Comparison of ENCODE assay signal across 10 cellular contexts in the genomic region with DNA sequence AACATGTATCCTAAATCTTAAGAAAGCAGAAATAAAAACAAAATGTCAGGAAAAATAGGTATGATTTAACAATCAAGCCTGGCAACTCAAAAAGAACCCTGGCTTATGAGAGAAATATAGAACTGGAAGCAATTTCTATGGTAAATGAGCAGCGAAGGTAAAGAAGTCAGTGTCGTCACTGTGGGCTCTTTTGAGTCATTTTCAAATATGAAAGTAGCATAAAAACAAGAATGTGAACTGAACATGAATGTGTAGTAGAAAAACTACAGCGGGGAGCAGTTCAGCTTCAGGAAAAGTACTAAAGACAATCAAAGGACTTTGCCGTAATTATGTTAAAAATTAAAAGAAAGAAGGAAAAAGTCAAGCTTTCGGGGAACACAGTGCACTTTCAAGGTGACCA. TPM values are rescaled to one million over a fixed set of nuclear protein-coding genes. Genes with fewer than 3 reads are reported as not detected.
DNase-seq lines count a peak whose midpoint lies in the region; ATAC-seq and TF ChIP-seq lines count a peak whose summit lies in the region.
"Had no signal": no experiment of that assay in that cellular context is flagged by ENCODE, and none has a peak within 500 bp of the region (broad histone marks: within the 10 kb centered on the region; RNA-seq: fewer than 3 reads in every experiment).

No MANE protein-coding gene starts in this region.

- peak overlapping the region; percentile 57; the same call in 1 of the 2 replicates for H3K27ac ChIP-seq in GM23338 (ENCODE audit: low read depth)
- no peak overlapping the region for H3K27ac ChIP-seq in gastrocnemius medialis

- intact Hi-C loops in natural killer cell (cut with micrococcal nuclease), result no loop called here
- intact Hi-C loops in gastrocnemius medialis (cut with DNase I; ENCODE audit: low total_unique reads), result no loop called here

- no peak for DNase-seq in natural killer cell treated with Interleukin-12 subunit alpha and Interleukin-12 subunit beta and Interleukin-15 and Interleukin-18, amount 100 ng/mL, for 72 hours (ENCODE audit: low spot score)
- no peak for DNase-seq in natural killer cell
- no peak for DNase-seq in GM23338 (ENCODE audit: low spot score)
- no peak for DNase-seq in gastrocnemius medialis
- DNase-seq in NCI-H1417 treated with DMSO at 0.1 percent for 48 hours (lab: John Stamatoyannopoulos, UW), result no peak
- no peak for DNase-seq in hepatic stellate cell (ENCODE audit: low spot score)
- DNase-seq: mucosa of descending colon had no signal

- H3K4me3 Mint-ChIP-seq in natural killer cell treated with Interleukin-12 subunit alpha and Interleukin-12 subunit beta and Interleukin-15 and Interleukin-18, amount 100 ng/mL, for 72 hours, result peak overlapping the region; percentile 49
- H3K4me3 Mint-ChIP-seq in natural killer cell, result no peak overlapping the region
- H3K4me3 Mint-ChIP-seq in GM23338, result no peak overlapping the region

- H3K27me3 ChIP-seq in GM23338 (ENCODE audit: insufficient read depth), result no peaks in the 10 kb centered on the region
- no peaks in the 10 kb centered on the region for H3K27me3 ChIP-seq in gastrocnemius medialis

- no peaks in the 10 kb centered on the region for H3K9me2 ChIP-seq in GM23338 (ENCODE audit: insufficient read depth)

- H4K20me1 ChIP-seq in GM23338 (replicated peaks; ENCODE audit: insufficient read depth), result peaks cover 12% of the 10 kb centered on the region

- peaks cover 21% of the 10 kb centered on the region for H3K79me2 ChIP-seq in GM23338 (replicated peaks; ENCODE audit: insufficient read depth)

- no peaks in the 10 kb centered on the region for H3K9me3 Mint-ChIP-seq in natural killer cell treated with Interleukin-12 subunit alpha and Interleukin-12 subunit beta and Interleukin-15 and Interleukin-18, amount 100 ng/mL, for 72 hours
- H3K9me3 Mint-ChIP-seq in natural killer cell, result no peaks in the 10 kb centered on the region
- no peaks in the 10 kb centered on the region; the same call in 2 of the 3 replicates for H3K9me3 Mint-ChIP-seq in GM23338

- H3K36me3 Mint-ChIP-seq in natural killer cell treated with Interleukin-12 subunit alpha and Interleukin-12 subunit beta and Interleukin-15 and Interleukin-18, amount 100 ng/mL, for 72 hours, result peaks cover 40% of the 10 kb centered on the region
- H3K36me3 Mint-ChIP-seq in natural killer cell (peaks cover 48% of the 10 kb centered on the region), GM23338 (ENCODE audit: low read depth) (peaks cover 80% of the 10 kb centered on the region)

- TF ChIP-seq CTCF in natural killer cell (IDR thresholded peaks at IDR 0.05) (no peak), GM23338 (conservative IDR thresholded peaks at IDR 0.05; ENCODE audit: low read depth in 2 of 2) (no peak), gastrocnemius medialis (IDR thresholded peaks at IDR 0.05 in 4 of 5, conservative IDR thresholded peaks at IDR 0.05 in 1 of 5) (no peak)

- H3K27me3 Mint-ChIP-seq in natural killer cell treated with Interleukin-12 subunit alpha and Interleukin-12 subunit beta and Interleukin-15 and Interleukin-18, amount 100 ng/mL, for 72 hours, result no peaks in the 10 kb centered on the region
- no peaks in the 10 kb centered on the region for H3K27me3 Mint-ChIP-seq in natural killer cell (ENCODE audit: low read depth in 2 of 2)
- H3K27me3 Mint-ChIP-seq in GM23338 (ENCODE audit: insufficient read depth, low read depth, poor library complexity), result no peaks in the 10 kb centered on the region

- H3K36me3 ChIP-seq in GM23338 (ENCODE audit: insufficient read depth) (peaks cover 41% of the 10 kb centered on the region), gastrocnemius medialis (peaks cover 2 to 73% of the 10 kb centered on the region in 2 donors)

- no peak for TF ChIP-seq POLR2A in gastrocnemius medialis (IDR thresholded peaks at IDR 0.05)

- H3K4me1 ChIP-seq in GM23338 (ENCODE audit: insufficient read depth) (peaks cover 11% of the 10 kb centered on the region; the same call in 1 of the 2 replicates), gastrocnemius medialis (peaks cover 0 to 4% of the 10 kb centered on the region in 2 donors)

- ATAC-seq in natural killer cell treated with Interleukin-12 subunit alpha and Interleukin-12 subunit beta and Interleukin-15 and Interleukin-18, amount 100 ng/mL, for 72 hours, result peak in 1 of 2 donors; percentile 76
- ATAC-seq in natural killer cell, result no peak
- ATAC-seq in GM23338, result no peak
- peak; percentile 91 for ATAC-seq in HG03460 (IDR thresholded peaks at IDR 0.05; ENCODE audit: unreplicated experiment)
- ATAC-seq in gastrocnemius medialis, result no peak
- ATAC-seq in HG02763 (IDR thresholded peaks at IDR 0.05; ENCODE audit: unreplicated experiment), result no peak
- ATAC-seq: esophagus mucosa, mucosa of descending colon had no signal

- peak overlapping the region; percentile 47 to 60 for H3K27ac Mint-ChIP-seq in natural killer cell treated with Interleukin-12 subunit alpha and Interleukin-12 subunit beta and Interleukin-15 and Interleukin-18, amount 100 ng/mL, for 72 hours
- H3K27ac Mint-ChIP-seq in natural killer cell, result no peak overlapping the region
- no peak overlapping the region for H3K27ac Mint-ChIP-seq in GM23338

- no peaks in the 10 kb centered on the region for H3F3A ChIP-seq in GM23338 (replicated peaks; ENCODE audit: low read depth)

- peak overlapping the region; percentile 7; the same call in 1 of the 2 replicates for H3K4me2 ChIP-seq in GM23338

- H2AFZ ChIP-seq in GM23338, result no peak overlapping the region

- H3K9me3 ChIP-seq in gastrocnemius medialis, result no peaks in the 10 kb centered on the region
- H3K9me3 ChIP-seq: mucosa of descending colon had no signal

- peaks cover 9 to 16% of the 10 kb centered on the region in 2 donors for H3K4me1 Mint-ChIP-seq in natural killer cell treated with Interleukin-12 subunit alpha and Interleukin-12 subunit beta and Interleukin-15 and Interleukin-18, amount 100 ng/mL, for 72 hours (ENCODE audit: low read depth in 2 of 2)
- H3K4me1 Mint-ChIP-seq in natural killer cell, result peaks cover 0 to 6% of the 10 kb centered on the region in 2 donors
- H3K4me1 Mint-ChIP-seq in GM23338, result peaks cover 11% of the 10 kb centered on the region

- in situ Hi-C loops in gastrocnemius medialis (cut with MboI; ENCODE audit: low sequenced_read_pairs in 4 of 4), result no loop called here

- no peak overlapping the region for H3K4me3 ChIP-seq in GM23338
- no peak overlapping the region for H3K4me3 ChIP-seq in gastrocnemius medialis
- H3K4me3 ChIP-seq: mucosa of descending colon had no signal

TF ChIP-seq in GM23338, 12 proteins besides CTCF, POLR2A, EP300 and RAD21 (continues in another document):
- TF ChIP-seq STAT1 (IDR thresholded peaks at IDR 0.05; ENCODE audit: unreplicated experiment), result no peak
- no peak for TF ChIP-seq ZNF114 (CRISPR knock-in tag; IDR thresholded peaks at IDR 0.05)
- no peak for TF ChIP-seq CREB1 (CRISPR knock-in tag; IDR thresholded peaks at IDR 0.05; ENCODE audit: low read depth)
- TF ChIP-seq, protein P1, sequence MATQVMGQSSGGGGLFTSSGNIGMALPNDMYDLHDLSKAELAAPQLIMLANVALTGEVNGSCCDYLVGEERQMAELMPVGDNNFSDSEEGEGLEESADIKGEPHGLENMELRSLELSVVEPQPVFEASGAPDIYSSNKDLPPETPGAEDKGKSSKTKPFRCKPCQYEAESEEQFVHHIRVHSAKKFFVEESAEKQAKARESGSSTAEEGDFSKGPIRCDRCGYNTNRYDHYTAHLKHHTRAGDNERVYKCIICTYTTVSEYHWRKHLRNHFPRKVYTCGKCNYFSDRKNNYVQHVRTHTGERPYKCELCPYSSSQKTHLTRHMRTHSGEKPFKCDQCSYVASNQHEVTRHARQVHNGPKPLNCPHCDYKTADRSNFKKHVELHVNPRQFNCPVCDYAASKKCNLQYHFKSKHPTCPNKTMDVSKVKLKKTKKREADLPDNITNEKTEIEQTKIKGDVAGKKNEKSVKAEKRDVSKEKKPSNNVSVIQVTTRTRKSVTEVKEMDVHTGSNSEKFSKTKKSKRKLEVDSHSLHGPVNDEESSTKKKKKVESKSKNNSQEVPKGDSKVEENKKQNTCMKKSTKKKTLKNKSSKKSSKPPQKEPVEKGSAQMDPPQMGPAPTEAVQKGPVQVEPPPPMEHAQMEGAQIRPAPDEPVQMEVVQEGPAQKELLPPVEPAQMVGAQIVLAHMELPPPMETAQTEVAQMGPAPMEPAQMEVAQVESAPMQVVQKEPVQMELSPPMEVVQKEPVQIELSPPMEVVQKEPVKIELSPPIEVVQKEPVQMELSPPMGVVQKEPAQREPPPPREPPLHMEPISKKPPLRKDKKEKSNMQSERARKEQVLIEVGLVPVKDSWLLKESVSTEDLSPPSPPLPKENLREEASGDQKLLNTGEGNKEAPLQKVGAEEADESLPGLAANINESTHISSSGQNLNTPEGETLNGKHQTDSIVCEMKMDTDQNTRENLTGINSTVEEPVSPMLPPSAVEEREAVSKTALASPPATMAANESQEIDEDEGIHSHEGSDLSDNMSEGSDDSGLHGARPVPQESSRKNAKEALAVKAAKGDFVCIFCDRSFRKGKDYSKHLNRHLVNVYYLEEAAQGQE (IDR thresholded peaks at IDR 0.05; ENCODE audit: unreplicated experiment), result no peak
- no peak for TF ChIP-seq EZH2 (IDR thresholded peaks at IDR 0.05; ENCODE audit: low read depth, unreplicated experiment)
- no peak for TF ChIP-seq EZH2phosphoT487 (IDR thresholded peaks at IDR 0.05; ENCODE audit: unreplicated experiment)
- no peak for TF ChIP-seq JUNB (IDR thresholded peaks at IDR 0.05; ENCODE audit: unreplicated experiment)

RNA-seq across cellular contexts. Expression of gene LSG1, which starts 17.5 kb away (rescaled TPM):
- 10 to 100 TPM; 38.7 to 63.3 TPM for total RNA-seq in natural killer cell treated with Interleukin-12 subunit alpha and Interleukin-12 subunit beta and Interleukin-15 and Interleukin-18, amount 100 ng/mL, for 72 hours
- 10 to 100 TPM; 56.4 to 67.6 (median 64.9) TPM for total RNA-seq in natural killer cell
- 44.5 and 57.1 TPM in 2 replicates for total RNA-seq in GM23338 (2014; rRNA removed; shearing (Covaris generic))
- polyA plus RNA-seq in GM23338 (2016; fragmentation: Nextera tagmentation; extraction: Ambion mirVana), result 43.0 and 49.2 TPM in 2 replicates
- 10 to 100 TPM; 23.2 to 38.4 (median 28.0) TPM for total RNA-seq in gastrocnemius medialis

RNA-seq across cellular contexts. Expression of gene TMEM44, which starts 21.2 kb away (rescaled TPM):
- 1 to 10 TPM; 4.7 to 8.5 TPM for total RNA-seq in natural killer cell treated with Interleukin-12 subunit alpha and Interleukin-12 subunit beta and Interleukin-15 and Interleukin-18, amount 100 ng/mL, for 72 hours
- 1 to 10 TPM; 2.1 to 3.0 (median 2.8) TPM for total RNA-seq in natural killer cell
- total RNA-seq in GM23338 (2014; rRNA removed; shearing (Covaris generic)), result 10.5 and 11.3 TPM in 2 replicates
- polyA plus RNA-seq in GM23338 (2016; fragmentation: Nextera tagmentation; extraction: Ambion mirVana), result 9.4 and 10.0 TPM in 2 replicates
- 1 to 10 TPM; 3.0 to 5.4 (median 3.1) TPM for total RNA-seq in gastrocnemius medialis

RNA-seq across cellular contexts. Expression of gene FAM43A, which starts 31.2 kb away (rescaled TPM):
- 10 to 100 TPM; 11.6 to 50.2 TPM for total RNA-seq in natural killer cell treated with Interleukin-12 subunit alpha and Interleukin-12 subunit beta and Interleukin-15 and Interleukin-18, amount 100 ng/mL, for 72 hours
- total RNA-seq in natural killer cell (10 to 100 TPM; 13.2 to 35.2 (median 21.6) TPM), gastrocnemius medialis (1 to 10 TPM; 2.7 to 4.8 (median 4.3) TPM)
- total RNA-seq in GM23338 (2014; rRNA removed; shearing (Covaris generic)), result 3.3 and 6.4 TPM in 2 replicates
- polyA plus RNA-seq in GM23338 (2016; fragmentation: Nextera tagmentation; extraction: Ambion mirVana), result 2.4 and 2.5 TPM in 2 replicates

Comparison
In these comparisons a context has a peak if more than half of its experiments do, and no peak if none do; other contexts are left out.
1. H3K27ac Mint-ChIP-seq: peak in natural killer cell treated with Interleukin-12 subunit alpha and Interleukin-12 subunit beta and Interleukin-15 and Interleukin-18, amount 100 ng/mL, for 72 hours (2 of 2); none in natural killer cell (0 of 2) and GM23338 (single experiment).